ENCODE assay signal across 26 cellular contexts in the genomic region with DNA sequence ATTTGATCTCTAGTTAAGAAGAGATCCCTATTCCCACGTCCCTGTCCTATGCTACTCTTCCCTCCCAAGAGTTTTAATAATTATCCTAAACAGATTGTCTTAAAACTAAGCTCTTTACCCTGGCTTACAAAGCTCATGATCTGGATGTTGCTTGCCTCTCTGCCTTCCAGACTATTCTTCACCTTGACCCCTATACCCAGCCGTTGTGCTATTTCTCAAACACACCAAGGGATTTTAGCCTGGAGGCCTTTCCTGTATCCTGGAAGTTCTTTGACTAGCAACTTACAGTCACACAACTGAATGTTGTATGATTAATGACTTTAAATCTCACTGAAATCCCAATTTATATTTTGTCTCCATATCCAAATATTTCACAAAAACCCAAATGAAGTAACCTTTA.
DNase-seq lines count a peak whose midpoint lies in the region; ATAC-seq and TF ChIP-seq lines count a peak whose summit lies in the region.
"Had no signal": no experiment of that assay in that cellular context is flagged by ENCODE, and none has a peak within 500 bp of the region (broad histone marks: within the 10 kb centered on the region; RNA-seq: fewer than 3 reads in every experiment).

No MANE protein-coding gene starts in this region.

- H3K14ac ChIP-seq in H9 (ENCODE audit: insufficient read depth, low read length), result no peak overlapping the region

- H3K36me3 ChIP-seq in tibial nerve, result no peaks in the 10 kb centered on the region

- H2AFZ ChIP-seq in H9 (ENCODE audit: low read length), result no peak overlapping the region

- no peak overlapping the region for H3K4ac ChIP-seq in H9 (ENCODE audit: low read depth, low read length)

- no CpG with 5 or more reads among the region's 2 CpGs for WGBS in H9 (ENCODE audit: extremely low coverage, insufficient read length, low lambda C conversion rate)
- 19 to 36% methylated on average over 2 of the region's 2 CpGs for WGBS in tibial nerve, 2 donors

- H3K27me3 ChIP-seq in H9 (ENCODE audit: insufficient read depth, low read length) (no peaks in the 10 kb centered on the region), tibial nerve (no peaks in the 10 kb centered on the region)

- no peak overlapping the region for H3K9ac ChIP-seq in H9 (ENCODE audit: extremely low read depth, insufficient read length, low read length)

- no peak for TF ChIP-seq EP300 in tibial nerve (IDR thresholded peaks at IDR 0.05)

- H4K91ac ChIP-seq in H9 (ENCODE audit: insufficient read length, low read depth, low read length), result no peak overlapping the region

- no peak overlapping the region for H2AK5ac ChIP-seq in H9 (ENCODE audit: insufficient read length, low read length)

- ATAC-seq in T-cell (replicated peaks in 1 of 4), result no peak
- ATAC-seq: CD8-positive, alpha-beta T cell; HepG2; Panc1 had no signal

- no peak overlapping the region for H2BK12ac ChIP-seq in H9 (ENCODE audit: insufficient read length, low read depth, low read length)

- H3K27me3 Mint-ChIP-seq in H9 (ENCODE audit: low read depth), result no peaks in the 10 kb centered on the region
- H3K27me3 Mint-ChIP-seq in T-cell, result no peaks in the 10 kb centered on the region
- H3K27me3 Mint-ChIP-seq: B cell had no signal

- TF ChIP-seq CTCF in H9 (conservative IDR thresholded peaks at IDR 0.05) (no peak), epithelial cell of esophagus (IDR thresholded peaks at IDR 0.05; ENCODE audit: insufficient read depth, low read depth, low read length, missing control alignments) (no peak), tibial nerve (IDR thresholded peaks at IDR 0.05) (no peak)

- H3K23me2 ChIP-seq in H9 (ENCODE audit: insufficient read length, low read depth, low read length, poor library complexity, severe bottlenecking), result no peaks in the 10 kb centered on the region

- no peak for TF ChIP-seq POLR2A in tibial nerve (IDR thresholded peaks at IDR 0.05)

- H4K5ac ChIP-seq in H9 (ENCODE audit: insufficient read length, low read depth, low read length), result no peak overlapping the region

- peak overlapping the region in 2 of 3 experiments; percentile 9 to 57; a peak in 4 of 7 replicates for H3K27ac Mint-ChIP-seq in H9
- no peak overlapping the region for H3K27ac Mint-ChIP-seq in T-cell
- H3K27ac Mint-ChIP-seq: B cell; CD8-positive, alpha-beta T cell had no signal

- no peak overlapping the region for H4K8ac ChIP-seq in H9 (replicated peaks; ENCODE audit: insufficient read length, low read depth, low read length)

- no peak overlapping the region for H3K18ac ChIP-seq in H9 (ENCODE audit: insufficient read length, low read depth, low read length)

- H3K36me3 Mint-ChIP-seq in H9 (ENCODE audit: insufficient read depth in 1 of 3, low read depth in 3 of 3), result peaks cover 0 to 6% (median 0%) of the 10 kb centered on the region in 3 experiments; a peak in 2 of 7 replicates
- no peaks in the 10 kb centered on the region for H3K36me3 Mint-ChIP-seq in T-cell
- H3K36me3 Mint-ChIP-seq: CD8-positive, alpha-beta T cell had no signal

- H3K79me1 ChIP-seq in H9 (ENCODE audit: insufficient read depth, low read depth, low read length, poor library complexity, severe bottlenecking), result no peaks in the 10 kb centered on the region

- no peak overlapping the region for H2BK15ac ChIP-seq in H9 (ENCODE audit: low read depth, low read length)

- H3K4me3 Mint-ChIP-seq in H9 (no peak overlapping the region), T-cell (no peak overlapping the region)
- H3K4me3 Mint-ChIP-seq: B cell; CD8-positive, alpha-beta T cell had no signal

- no peak overlapping the region for H2BK120ac ChIP-seq in H9 (ENCODE audit: low read depth, low read length, poor library complexity, severe bottlenecking)

- H3K79me2 ChIP-seq in H9 (ENCODE audit: insufficient read depth, low read length), result no peaks in the 10 kb centered on the region

- H3K4me3 ChIP-seq in epithelial cell of esophagus (ENCODE audit: low read length) (no peak overlapping the region), tibial nerve (no peak overlapping the region)

- H3K4me1 ChIP-seq in H9 (ENCODE audit: insufficient read depth, low read length) (no peaks in the 10 kb centered on the region), tibial nerve (peaks cover 0 to 5% (median under 1%) of the 10 kb centered on the region in 4 donors)

- H2BK20ac ChIP-seq in H9 (ENCODE audit: low read depth, low read length, poor library complexity, severe bottlenecking), result no peak overlapping the region

- H3K27ac ChIP-seq in H9 (ENCODE audit: insufficient read length, low read depth, low read length) (no peak overlapping the region), tibial nerve (no peak overlapping the region)
- H3K27ac ChIP-seq: C4-2B, RWPE1 had no signal

- no peak overlapping the region for H3K4me2 ChIP-seq in H9 (ENCODE audit: insufficient read depth, insufficient read length, low read length)

- no peaks in the 10 kb centered on the region for H4K20me1 ChIP-seq in H9 (ENCODE audit: control insufficient read depth, insufficient read depth, insufficient read length)

- no peak overlapping the region for H3K56ac ChIP-seq in H9 (ENCODE audit: insufficient read length, low read depth, low read length)

- DNase-seq in H9 (no peak), NCI-H82 treated with DMSO at 0.1 percent for 48 hours (lab: John Stamatoyannopoulos, UW; ENCODE audit: unreplicated experiment) (peak; percentile 68), epithelial cell of esophagus (ENCODE audit: low read depth) (peak; percentile 26), T-cell (no peak), tibial nerve (ENCODE audit: low spot score in 2 of 2) (no peak), NCI-H1436 (lab: John Stamatoyannopoulos, UW) (no peak), GDM1 (lab: John Stamatoyannopoulos, UW) (no peak)
- DNase-seq: Caco-2; CD8-positive, alpha-beta T cell; DMS153; DND-41; GOT3; Karpas-422; NCI-H1092 treated with DMSO at 0.1 percent for 48 hours; NCI-H146; NCI-H1930; NCI-H2107; NCI-H446; NCI-H524 treated with DMSO at 0.1 percent for 48 hours; SHP77; T-helper 1 cell had no signal

- no peak overlapping the region for H3T11ph ChIP-seq in H9 (ENCODE audit: low read length)

- H3K9me3 ChIP-seq in H9 (ENCODE audit: control insufficient read depth, low read depth, low read length) (no peaks in the 10 kb centered on the region), tibial nerve (peaks cover 0 to 8% (median 2%) of the 10 kb centered on the region in 4 donors)
- H3K9me3 ChIP-seq: Caco-2 had no signal

- H3K9me3 Mint-ChIP-seq in H9, result peaks cover 3 to 5% of the 10 kb centered on the region in 2 experiments; a peak in 4 of 5 replicates
- H3K9me3 Mint-ChIP-seq in T-cell, result peaks cover 5 to 14% (median 8%) of the 10 kb centered on the region in 3 donors

- H2BK5ac ChIP-seq in H9 (ENCODE audit: insufficient read length, low read length), result no peak overlapping the region

- CTCF ChIA-PET in T-cell (lab: Charles Lee), result no interaction called here

- H3K23ac ChIP-seq in H9 (ENCODE audit: insufficient read length, low read depth, low read length), result no peak overlapping the region

- H3K4me1 Mint-ChIP-seq in H9 (peaks cover 13 to 23% of the 10 kb centered on the region in 2 experiments), T-cell (no peaks in the 10 kb centered on the region)
- H3K4me1 Mint-ChIP-seq: B cell had no signal

- POLR2A ChIA-PET in T-cell (lab: Charles Lee), result no interaction called here

Comparison
In these comparisons a context has a peak if more than half of its experiments do, and no peak if none do; other contexts are left out.
1. DNase-seq: peak in NCI-H82 treated with DMSO at 0.1 percent for 48 hours (single experiment) and epithelial cell of esophagus (single experiment); none in H9 (single experiment), T-cell (0 of 34), tibial nerve (0 of 2), NCI-H1436 (single experiment) and GDM1 (single experiment).
2. H3K27ac Mint-ChIP-seq: peak in H9 (2 of 3); none in T-cell (0 of 2).